1 cellular context compared by ENCODE assay signal in the genomic region with DNA sequence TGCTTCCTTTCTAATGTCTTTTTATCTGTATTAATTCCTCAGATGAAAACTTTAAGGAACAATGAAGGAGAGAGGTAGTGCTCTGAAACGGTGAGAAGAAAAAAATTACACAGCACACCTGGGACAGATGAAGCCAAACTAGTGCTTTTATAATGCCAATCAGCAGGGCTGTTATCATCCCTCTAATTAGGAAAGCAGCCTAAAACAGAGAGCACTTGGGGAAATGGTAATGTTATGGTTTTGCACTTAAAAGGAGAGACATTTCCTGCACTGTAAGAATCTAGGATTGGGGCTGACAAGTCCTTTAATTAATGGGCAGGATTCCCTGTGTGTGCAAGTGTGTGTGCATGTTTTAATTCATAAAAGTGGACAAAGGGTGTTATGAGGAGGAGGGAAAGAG.
TF ChIP-seq lines count a peak whose summit lies in the region.

No MANE protein-coding gene starts in this region.

TF ChIP-seq in H1, 55 proteins besides CTCF, POLR2A, EP300 and RAD21:
- TF ChIP-seq RFX5 (IDR thresholded peaks at IDR 0.05; ENCODE audit: borderline replicate concordance, low read depth, low read length) (no peak), SIRT6 (IDR thresholded peaks at IDR 0.05; ENCODE audit: low read length) (no peak), GTF2F1 (IDR thresholded peaks at IDR 0.05; ENCODE audit: borderline replicate concordance, low read depth, low read length) (no peak), BCL11A (IDR thresholded peaks at IDR 0.05; ENCODE audit: low read depth in 2 of 2, low read length in 2 of 2) (no peak), POU5F1 (IDR thresholded peaks at IDR 0.05; ENCODE audit: low read depth, low read length) (no peak), CHD2 (IDR thresholded peaks at IDR 0.05; ENCODE audit: low read length) (no peak), GABPA (IDR thresholded peaks at IDR 0.05; ENCODE audit: borderline replicate concordance, insufficient read depth, low read length) (no peak), RXRA (IDR thresholded peaks at IDR 0.05; ENCODE audit: insufficient read depth, low read depth, low read length) (no peak), POLR2AphosphoS5 (IDR thresholded peaks at IDR 0.05; ENCODE audit: low read depth, low read length) (no peak)
